23 cellular contexts compared by ENCODE assay signal in the genomic region with DNA sequence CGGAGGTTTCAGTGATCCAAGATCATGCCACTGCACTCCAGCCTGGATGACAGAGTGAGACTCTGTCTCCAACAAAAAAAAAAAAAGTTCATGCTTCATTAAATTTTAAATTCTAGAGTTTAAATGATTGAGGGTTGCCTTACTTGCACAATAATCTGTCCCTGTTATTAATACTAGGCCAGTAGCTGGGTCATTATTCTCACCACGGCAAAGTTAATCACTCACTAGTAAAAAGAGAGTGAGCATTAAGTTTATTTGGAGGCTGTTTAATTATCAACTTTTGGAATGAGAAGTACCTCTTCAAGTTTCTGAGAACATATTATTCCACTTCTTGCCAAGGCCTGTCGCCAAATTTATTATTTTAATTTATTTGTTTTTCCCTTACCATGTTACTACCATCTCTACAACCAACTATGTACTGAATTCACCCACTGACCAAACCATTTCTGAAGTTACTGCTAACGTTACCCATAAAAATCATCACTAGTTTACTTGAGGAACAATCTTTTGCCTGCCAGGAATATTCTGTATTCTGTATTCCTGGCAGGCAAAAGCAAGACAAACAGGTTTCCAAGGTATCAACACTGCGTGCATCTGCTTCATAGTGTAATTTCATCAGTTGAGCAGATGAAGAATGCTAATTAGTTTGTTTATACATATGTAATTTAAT. TPM values are rescaled to one million over a fixed set of nuclear protein-coding genes. Genes with fewer than 3 reads are reported as not detected.
DNase-seq lines count a peak whose midpoint lies in the region; ATAC-seq and TF ChIP-seq lines count a peak whose summit lies in the region.
"Had no signal": no experiment of that assay in that cellular context is flagged by ENCODE, and none has a peak within 500 bp of the region (broad histone marks: within the 10 kb centered on the region; RNA-seq: fewer than 3 reads in every experiment).

No MANE protein-coding gene starts in this region.

- H3K9me3 Mint-ChIP-seq in nephron = no peaks in the 10 kb centered on the region
- H3K9me3 Mint-ChIP-seq: activated B cell treated with CpG ODN at 0.5 μM for 24 hours; T-helper 1 cell treated with Interleukin-12 subunit alpha and Interleukin-12 subunit beta and Interleukin-4 antibody, amounts not matched to agents 30 μg/mL and 1 μg/mL, for 36 hours had no signal

- peak; percentile 55 for ATAC-seq in GM18861 (IDR thresholded peaks at IDR 0.05; ENCODE audit: unreplicated experiment)
- peak; percentile 63 for ATAC-seq in HG03354 (IDR thresholded peaks at IDR 0.05; ENCODE audit: poor library complexity, severe bottlenecking, unreplicated experiment)
- no peak for ATAC-seq in GM19397 (IDR thresholded peaks at IDR 0.05; ENCODE audit: unreplicated experiment)
- no peak for ATAC-seq in foreskin keratinocyte
- ATAC-seq: activated CD8-positive, alpha-beta memory T cell treated with anti-CD3 and anti-CD28 coated beads, Interleukin-2, amount 10 ng/mL, durations not matched to agents 7 days and 5 days; esophagus mucosa; naive thymus-derived CD4-positive, alpha-beta T cell; psoas muscle had no signal

- no peaks in the 10 kb centered on the region for H3K4me1 ChIP-seq in foreskin keratinocyte
- H3K4me1 ChIP-seq: psoas muscle had no signal

- H3K4me3 ChIP-seq in epithelial cell of proximal tubule (ENCODE audit: low read depth, low read length) = no peak overlapping the region
- H3K4me3 ChIP-seq: GM23248, psoas muscle, suprapubic skin had no signal

- peak overlapping the region in 2 of 3 experiments; percentile 10 to 85 for H3K27ac Mint-ChIP-seq in nephron
- H3K27ac Mint-ChIP-seq: activated B cell treated with CpG ODN at 0.5 μM for 24 hours; activated CD8-positive, alpha-beta memory T cell treated with anti-CD3 and anti-CD28 coated beads, Interleukin-2, amount 10 ng/mL, durations not matched to agents 7 days and 5 days; B cell; naive thymus-derived CD4-positive, alpha-beta T cell; T-helper 1 cell treated with Interleukin-12 subunit alpha and Interleukin-12 subunit beta and Interleukin-4 antibody, amounts not matched to agents 30 μg/mL and 1 μg/mL, for 36 hours had no signal

- peaks cover 3% of the 10 kb centered on the region for H3K27me3 Mint-ChIP-seq in nephron (ENCODE audit: low read depth)
- H3K27me3 Mint-ChIP-seq: activated CD8-positive, alpha-beta memory T cell treated with anti-CD3 and anti-CD28 coated beads, Interleukin-2, amount 10 ng/mL, durations not matched to agents 7 days and 5 days; B cell had no signal

- peaks cover 14% of the 10 kb centered on the region for H3K36me3 Mint-ChIP-seq in nephron (ENCODE audit: low read depth)
- H3K36me3 Mint-ChIP-seq: activated CD8-positive, alpha-beta memory T cell treated with anti-CD3 and anti-CD28 coated beads, Interleukin-2, amount 10 ng/mL, durations not matched to agents 7 days and 5 days; naive thymus-derived CD4-positive, alpha-beta T cell had no signal

- H3K4me3 Mint-ChIP-seq in nephron = no peak overlapping the region
- H3K4me3 Mint-ChIP-seq: activated B cell treated with CpG ODN at 0.5 μM for 24 hours; activated CD8-positive, alpha-beta memory T cell treated with anti-CD3 and anti-CD28 coated beads, Interleukin-2, amount 10 ng/mL, durations not matched to agents 7 days and 5 days; B cell; naive thymus-derived CD4-positive, alpha-beta T cell; T-helper 1 cell treated with Interleukin-12 subunit alpha and Interleukin-12 subunit beta and Interleukin-4 antibody, amounts not matched to agents 30 μg/mL and 1 μg/mL, for 36 hours had no signal

- H3K27ac ChIP-seq in foreskin keratinocyte = no peak overlapping the region
- H3K27ac ChIP-seq: GM23248, psoas muscle, suprapubic skin had no signal

- H3K4me1 Mint-ChIP-seq in nephron = peaks cover 11% of the 10 kb centered on the region
- H3K4me1 Mint-ChIP-seq: activated B cell treated with CpG ODN at 0.5 μM for 24 hours; activated CD8-positive, alpha-beta memory T cell treated with anti-CD3 and anti-CD28 coated beads, Interleukin-2, amount 10 ng/mL, durations not matched to agents 7 days and 5 days; B cell had no signal

- TF ChIP-seq CTCF in epithelial cell of proximal tubule (conservative IDR thresholded peaks at IDR 0.05; ENCODE audit: low read depth, low read length) = no peak
- no peak for TF ChIP-seq CTCF in nephron (IDR thresholded peaks at IDR 0.05; ENCODE audit: unreplicated experiment in 3 of 3)
- no peak for TF ChIP-seq CTCF in foreskin keratinocyte (conservative IDR thresholded peaks at IDR 0.05)

- DNase-seq in epithelial cell of proximal tubule (ENCODE audit: low read depth) = peak; percentile 75
- no peak for DNase-seq in foreskin keratinocyte
- no peak for DNase-seq in activated CD4-positive, alpha-beta T cell treated with anti-CD3 and anti-CD28 coated beads, Interleukin-2, amount 50 U/mL, for 48 hours
- DNase-seq in anterior cingulate cortex (lab: John Stamatoyannopoulos, UW) = no peak
- DNase-seq: activated B cell treated with CpG ODN at 0.5 μM for 24 hours; activated CD8-positive, alpha-beta memory T cell treated with anti-CD3 and anti-CD28 coated beads, Interleukin-2, amount 10 ng/mL, durations not matched to agents 7 days and 5 days; activated gamma-delta T cell; cortex of kidney; DND-41; GM23248; head of caudate nucleus; naive thymus-derived CD4-positive, alpha-beta T cell; NCI-H187; NCI-H524 treated with DMSO at 0.1 percent for 48 hours; psoas muscle had no signal

- no peaks in the 10 kb centered on the region for H3K27me3 ChIP-seq in foreskin keratinocyte
- H3K27me3 ChIP-seq: suprapubic skin had no signal

RNA-seq across cellular contexts. Expression of gene GUCY1A1, which starts 26.5 kb away (rescaled TPM):
- total RNA-seq in epithelial cell of proximal tubule (0.72 and 3.7 TPM in 2 replicates), foreskin keratinocyte (0.11 TPM in 1 of 2 replicates, not detected in the other)
- 0.08 TPM in 1 of 2 replicates, not detected in the other for polyA plus RNA-seq in foreskin keratinocyte
- total RNA-seq: GM23248 had no signal
- polyA plus RNA-seq: GM23248; naive thymus-derived CD4-positive, alpha-beta T cell had no signal

Comparison
In these comparisons a context has a peak if more than half of its experiments do, and no peak if none do; other contexts are left out.
1. ATAC-seq: peak in GM18861 (single experiment) and HG03354 (single experiment); none in GM19397 (single experiment) and foreskin keratinocyte (single experiment).